ENCODE assay signal across 19 cellular contexts in the genomic region with DNA sequence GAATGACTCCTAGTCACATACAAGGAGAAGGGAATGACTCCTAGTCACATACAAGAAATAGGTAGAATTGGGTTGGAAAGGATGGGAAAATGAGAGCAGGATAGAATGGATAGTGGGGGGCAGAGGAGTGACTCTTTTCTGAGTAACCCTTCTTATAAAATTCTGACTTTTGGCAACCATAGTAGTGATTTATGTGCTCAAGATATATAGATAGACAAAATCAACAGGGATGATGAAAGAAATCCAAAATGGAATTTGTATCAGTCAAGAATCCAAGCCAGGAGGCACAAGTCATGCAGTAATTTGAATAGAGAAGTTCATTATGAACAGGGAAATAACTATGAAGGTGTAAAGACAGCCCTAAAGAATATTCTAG. TPM values are rescaled to one million over a fixed set of nuclear protein-coding genes. Genes with fewer than 3 reads are reported as not detected.
DNase-seq lines count a peak whose midpoint lies in the region; ATAC-seq, FAIRE-seq and TF ChIP-seq lines count a peak whose summit lies in the region.
"Had no signal": no experiment of that assay in that cellular context is flagged by ENCODE, and none has a peak within 500 bp of the region (broad histone marks: within the 10 kb centered on the region; RNA-seq: fewer than 3 reads in every experiment).

No MANE protein-coding gene starts in this region.

- peaks cover 3% of the 10 kb centered on the region; the same call in 1 of the 2 replicates for H3K9me2 ChIP-seq in GM23338 (ENCODE audit: insufficient read depth)

- no peak for TF ChIP-seq CTCF in A549 (IDR thresholded peaks at IDR 0.05)
- no peak for TF ChIP-seq CTCF in GM23338 (conservative IDR thresholded peaks at IDR 0.05; ENCODE audit: low read depth in 2 of 2)
- no peak for TF ChIP-seq CTCF in RWPE2 (IDR thresholded peaks at IDR 0.05; ENCODE audit: poor library complexity, severe bottlenecking)
- TF ChIP-seq CTCF in keratinocyte (optimal IDR thresholded peaks at IDR 0.05 in 1 of 3, IDR thresholded peaks at IDR 0.05 in 1 of 3, conservative IDR thresholded peaks at IDR 0.05 in 1 of 3; ENCODE audit: extremely low read depth in 1 of 3, insufficient read depth in 2 of 3, low read length in 3 of 3), result no peak

- H4K20me1 ChIP-seq in GM23338 (replicated peaks; ENCODE audit: insufficient read depth) (no peaks in the 10 kb centered on the region), keratinocyte (ENCODE audit: control insufficient read depth, extremely low read depth, insufficient read depth, low read length) (no peaks in the 10 kb centered on the region)

- peak overlapping the region; percentile 90; the same call in 1 of the 2 replicates for H2AFZ ChIP-seq in GM23338
- no peak overlapping the region for H2AFZ ChIP-seq in keratinocyte (ENCODE audit: control insufficient read depth, low read length)

- ATAC-seq in A549 (peak; percentile 19 to 35; a peak in 3 of 6 replicates), GM23338 (no peak), RWPE2 (ENCODE audit: low read depth) (no peak)
- ATAC-seq in natural killer cell treated with Interleukin-12 subunit alpha and Interleukin-12 subunit beta and Interleukin-15 and Interleukin-18, amount 100 ng/mL, for 72 hours, result no peak
- ATAC-seq: Right ventricle myocardium inferior had no signal

- no peak for TF ChIP-seq POLR2A in A549 (IDR thresholded peaks at IDR 0.05; ENCODE audit: low read length)

- no peak for TF ChIP-seq RAD21 in A549 (conservative IDR thresholded peaks at IDR 0.05 in 1 of 2, IDR thresholded peaks at IDR 0.05 in 1 of 2)

- FAIRE-seq in A549 (lab: Jason Lieb, UNC) (no peak), keratinocyte (lab: Jason Lieb, UNC) (no peak)

- no peaks in the 10 kb centered on the region for H3F3A ChIP-seq in GM23338 (replicated peaks; ENCODE audit: low read depth)

- POLR2A ChIA-PET in A549 (lab: Yijun Ruan, JAX), result no interaction called here

- H3K36me3 Mint-ChIP-seq in GM23338 (ENCODE audit: low read depth), result no peaks in the 10 kb centered on the region
- no peaks in the 10 kb centered on the region for H3K36me3 Mint-ChIP-seq in natural killer cell treated with Interleukin-12 subunit alpha and Interleukin-12 subunit beta and Interleukin-15 and Interleukin-18, amount 100 ng/mL, for 72 hours

- CTCF ChIA-PET in A549 (lab: Yijun Ruan, JAX), result interaction anchor here (0.5 to 1.0 kb wide), 4 partner anchors 27 to 716 kb away, joined by 3 to 4 read pairs (median 3); no protein-coding TSS in a partner anchor

- H3K27ac Mint-ChIP-seq in GM23338, result no peak overlapping the region
- peak overlapping the region in 1 of 2 donors; percentile 18 for H3K27ac Mint-ChIP-seq in natural killer cell treated with Interleukin-12 subunit alpha and Interleukin-12 subunit beta and Interleukin-15 and Interleukin-18, amount 100 ng/mL, for 72 hours

- H3K27ac ChIP-seq in A549, result peak overlapping the region; percentile 78 to 92
- no peak overlapping the region for H3K27ac ChIP-seq in GM23338 (ENCODE audit: low read depth)
- H3K27ac ChIP-seq in RWPE2 (ENCODE audit: poor library complexity, severe bottlenecking), result peak overlapping the region; percentile 89
- H3K27ac ChIP-seq in keratinocyte (ENCODE audit: control insufficient read depth, insufficient read depth, low read length), result peak overlapping the region; percentile 4

- peaks cover 4% of the 10 kb centered on the region; the same call in 2 of the 3 replicates for H3K4me1 Mint-ChIP-seq in GM23338
- H3K4me1 Mint-ChIP-seq in natural killer cell treated with Interleukin-12 subunit alpha and Interleukin-12 subunit beta and Interleukin-15 and Interleukin-18, amount 100 ng/mL, for 72 hours (ENCODE audit: low read depth in 2 of 2), result no peaks in the 10 kb centered on the region
- H3K4me1 Mint-ChIP-seq: CD8-positive, alpha-beta memory T cell had no signal

- no peaks in the 10 kb centered on the region for H3K79me2 ChIP-seq in GM23338 (replicated peaks; ENCODE audit: insufficient read depth)
- no peaks in the 10 kb centered on the region for H3K79me2 ChIP-seq in keratinocyte (ENCODE audit: control insufficient read depth, insufficient read depth, low read length)

- dilution Hi-C loops in keratinocyte (cut with MboI; ENCODE audit: extremely low pct_ligation_motif_present, low sequenced_read_pairs), result no loop called here

- H3K27me3 ChIP-seq in GM23338 (ENCODE audit: insufficient read depth) (no peaks in the 10 kb centered on the region), RWPE2 (ENCODE audit: insufficient read depth, poor library complexity, severe bottlenecking) (no peaks in the 10 kb centered on the region), keratinocyte (ENCODE audit: control insufficient read depth, extremely low read depth, insufficient read depth, low read length) (no peaks in the 10 kb centered on the region)

- H3K9me3 Mint-ChIP-seq in GM23338, result no peaks in the 10 kb centered on the region
- H3K9me3 Mint-ChIP-seq in natural killer cell treated with Interleukin-12 subunit alpha and Interleukin-12 subunit beta and Interleukin-15 and Interleukin-18, amount 100 ng/mL, for 72 hours, result peaks cover 6% of the 10 kb centered on the region
- H3K9me3 Mint-ChIP-seq: CD8-positive, alpha-beta memory T cell had no signal

- no peaks in the 10 kb centered on the region; the same call in 2 of the 3 replicates for H3K9me3 ChIP-seq in A549
- no peaks in the 10 kb centered on the region for H3K9me3 ChIP-seq in RWPE2 (ENCODE audit: severe bottlenecking)
- no peaks in the 10 kb centered on the region for H3K9me3 ChIP-seq in keratinocyte (ENCODE audit: control insufficient read depth, low read depth, low read length)

- H3K4me2 ChIP-seq in A549, result peak overlapping the region; percentile 63
- no peak overlapping the region for H3K4me2 ChIP-seq in GM23338
- H3K4me2 ChIP-seq in keratinocyte (ENCODE audit: control insufficient read depth, extremely low read depth, insufficient read depth, low read depth, low read length), result no peak overlapping the region

- H3K27me3 Mint-ChIP-seq in GM23338 (ENCODE audit: insufficient read depth, low read depth, poor library complexity), result no peaks in the 10 kb centered on the region
- H3K27me3 Mint-ChIP-seq in natural killer cell treated with Interleukin-12 subunit alpha and Interleukin-12 subunit beta and Interleukin-15 and Interleukin-18, amount 100 ng/mL, for 72 hours, result peaks cover 5 to 18% of the 10 kb centered on the region in 2 donors

- H3K9ac ChIP-seq in keratinocyte (ENCODE audit: control insufficient read depth, extremely low read depth, insufficient read depth, low read length), result no peak overlapping the region

- DNase-seq in A549 (ENCODE audit: low read depth in 1 of 2, low spot score in 1 of 2) (peak in 1 of 2 experiments; percentile 45), GM23338 (ENCODE audit: low spot score) (no peak), RWPE2 (ENCODE audit: low spot score) (no peak), keratinocyte (ENCODE audit: low read depth, low spot score) (no peak), mesenteric fat pad (ENCODE audit: low spot score) (no peak), D341Med (ENCODE audit: low spot score) (no peak)
- DNase-seq in natural killer cell treated with Interleukin-12 subunit alpha and Interleukin-12 subunit beta and Interleukin-15 and Interleukin-18, amount 100 ng/mL, for 72 hours (ENCODE audit: low spot score), result no peak
- DNase-seq: ACHN; C1 segment of cervical spinal cord; CD8-positive, alpha-beta memory T cell; DMS79 treated with DMSO at 0.1 percent for 48 hours; H7; MV-4-11; NCI-H187; NCI-H2107; NCI-H2227 treated with DMSO at 0.1 percent for 48 hours; NCI-H524 treated with DMSO at 0.1 percent for 48 hours; SW 1271 had no signal

- H3K4me3 Mint-ChIP-seq in GM23338, result no peak overlapping the region
- no peak overlapping the region for H3K4me3 Mint-ChIP-seq in natural killer cell treated with Interleukin-12 subunit alpha and Interleukin-12 subunit beta and Interleukin-15 and Interleukin-18, amount 100 ng/mL, for 72 hours
- H3K4me3 Mint-ChIP-seq: CD8-positive, alpha-beta memory T cell had no signal

- 0 out of 5 replicates have a peak, but pooled peaks of 1 of the 2 experiments have one; percentile 7 for TF ChIP-seq EP300 in A549 (IDR thresholded peaks at IDR 0.05)

- H3K4me1 ChIP-seq in A549, result peaks cover 50% of the 10 kb centered on the region
- 0 out of 2 replicates have a peak, but pooled peaks cover 7% of the 10 kb centered on the region for H3K4me1 ChIP-seq in GM23338 (ENCODE audit: insufficient read depth)
- peaks cover 33% of the 10 kb centered on the region for H3K4me1 ChIP-seq in RWPE2 (ENCODE audit: insufficient read depth, poor library complexity, severe bottlenecking)
- peaks cover 39% of the 10 kb centered on the region for H3K4me1 ChIP-seq in keratinocyte (ENCODE audit: control insufficient read depth, extremely low read depth, insufficient read depth, low read length)

- no peaks in the 10 kb centered on the region for H3K36me3 ChIP-seq in GM23338 (ENCODE audit: insufficient read depth)
- H3K36me3 ChIP-seq in RWPE2 (ENCODE audit: low read depth), result no peaks in the 10 kb centered on the region
- no peaks in the 10 kb centered on the region for H3K36me3 ChIP-seq in keratinocyte (ENCODE audit: control insufficient read depth in 2 of 2, extremely low read depth in 1 of 2, insufficient read depth in 2 of 2, low read length in 2 of 2)

- H3K9me1 ChIP-seq in keratinocyte (ENCODE audit: control insufficient read depth, extremely low read depth, insufficient read depth, low read length), result no peaks in the 10 kb centered on the region

- H3K4me3 ChIP-seq in A549 (no peak overlapping the region), GM23338 (no peak overlapping the region), RWPE2 (ENCODE audit: severe bottlenecking) (no peak overlapping the region), keratinocyte (ENCODE audit: control insufficient read depth in 2 of 3, extremely low read depth in 1 of 3, insufficient read depth in 2 of 3, low read depth in 1 of 3, low read length in 3 of 3) (no peak overlapping the region)

RNA-seq across cellular contexts. Expression of gene ADAT2, which starts 41.7 kb away (rescaled TPM):
- polyA plus RNA-seq in A549 (2011; rRNA removed) (5.1 and 7.1 TPM in 2 replicates), A549 (2017; fragmentation: RNase III; extraction: RNeasy Plus Mini Kit Qiagen cat#74134 plus additional on column Dnase treatment) (7.8 to 8.2 TPM (median 8.0 TPM) in 3 replicates), GM23338 (2016; fragmentation: Nextera tagmentation; extraction: Ambion mirVana) (6.9 and 7.4 TPM in 2 replicates), keratinocyte (8.0 to 23.1 TPM (median 14.8 TPM) in 3 replicates)
- polyA plus RNA-seq in A549 (2012; cell fraction: cytosol; rRNA removed), result 2.1 and 2.3 TPM in 2 replicates
- polyA plus RNA-seq in A549 (2012; cell fraction: nucleus; rRNA removed), result 3.6 and 5.0 TPM in 2 replicates
- polyA minus RNA-seq in A549 (2011; rRNA and poly(A)+ RNA removed), result 1.7 and 2.8 TPM in 2 replicates
- 10.8 and 13.7 TPM in 2 replicates for total RNA-seq in GM23338 (2014; rRNA removed; shearing (Covaris generic))
- 9.1 TPM for polyA plus RNA-seq in keratinocyte (2011; ENCODE audit: low read depth)
- 2.6 and 5.1 TPM in 2 replicates for polyA plus RNA-seq in keratinocyte (2011; cell fraction: cytosol; rRNA removed)
- 52.9 and 62.6 TPM in 2 replicates for polyA plus RNA-seq in keratinocyte (2011; cell fraction: nucleus; rRNA removed)
- 6.7 and 9.4 TPM in 2 replicates for polyA plus RNA-seq in keratinocyte (2012; ENCODE audit: low replicate concordance)
- 0.85 to 11.7 TPM (median 7.6 TPM) in 3 replicates for polyA minus RNA-seq in keratinocyte
- polyA minus RNA-seq in keratinocyte (2011; cell fraction: cytosol; rRNA and poly(A)+ RNA removed), result 5.2 TPM
- polyA minus RNA-seq in keratinocyte (2011; cell fraction: nucleus; rRNA and poly(A)+ RNA removed), result 8.8 and 16.8 TPM in 2 replicates
- 8.3 TPM for total RNA-seq in mesenteric fat pad
- 10 to 100 TPM; 11.1 to 26.9 TPM for total RNA-seq in natural killer cell treated with Interleukin-12 subunit alpha and Interleukin-12 subunit beta and Interleukin-15 and Interleukin-18, amount 100 ng/mL, for 72 hours

RNA-seq across cellular contexts. Expression of gene PEX3, which starts 41.8 kb away (rescaled TPM):
- polyA plus RNA-seq in A549 (2011; rRNA removed), result 24.7 and 25.9 TPM in 2 replicates
- 10.3 and 11.2 TPM in 2 replicates for polyA plus RNA-seq in A549 (2012; cell fraction: cytosol; rRNA removed)
- 3.2 and 4.5 TPM in 2 replicates for polyA plus RNA-seq in A549 (2012; cell fraction: nucleus; rRNA removed)
- 14.0 to 15.7 TPM (median 15.1 TPM) in 3 replicates for polyA plus RNA-seq in A549 (2017; fragmentation: RNase III; extraction: RNeasy Plus Mini Kit Qiagen cat#74134 plus additional on column Dnase treatment)
- polyA minus RNA-seq in A549 (2011; rRNA and poly(A)+ RNA removed), result 12.1 and 12.4 TPM in 2 replicates
- total RNA-seq in GM23338 (2014; rRNA removed; shearing (Covaris generic)), result 13.8 and 16.4 TPM in 2 replicates
- polyA plus RNA-seq in GM23338 (2016; fragmentation: Nextera tagmentation; extraction: Ambion mirVana), result 19.4 and 22.7 TPM in 2 replicates
- polyA plus RNA-seq in keratinocyte, result 29.4 to 68.1 TPM (median 67.4 TPM) in 3 replicates
- 23.7 TPM for polyA plus RNA-seq in keratinocyte (2011; ENCODE audit: low read depth)
- polyA plus RNA-seq in keratinocyte (2011; cell fraction: cytosol; rRNA removed), result 21.1 and 41.2 TPM in 2 replicates
- polyA plus RNA-seq in keratinocyte (2011; cell fraction: nucleus; rRNA removed), result 53.1 and 55.4 TPM in 2 replicates
- polyA plus RNA-seq in keratinocyte (2012; ENCODE audit: low replicate concordance), result 23.5 and 25.5 TPM in 2 replicates
- 13.8 to 33.1 TPM (median 22.5 TPM) in 3 replicates for polyA minus RNA-seq in keratinocyte
- 46.0 TPM for polyA minus RNA-seq in keratinocyte (2011; cell fraction: cytosol; rRNA and poly(A)+ RNA removed)
- 33.9 and 55.9 TPM in 2 replicates for polyA minus RNA-seq in keratinocyte (2011; cell fraction: nucleus; rRNA and poly(A)+ RNA removed)
- total RNA-seq in mesenteric fat pad, result 15.4 TPM
- total RNA-seq in natural killer cell treated with Interleukin-12 subunit alpha and Interleukin-12 subunit beta and Interleukin-15 and Interleukin-18, amount 100 ng/mL, for 72 hours, result 10 to 100 TPM; 21.8 to 23.3 TPM

Comparison
In these comparisons a context has a peak if more than half of its experiments do, and no peak if none do; other contexts are left out.
1. ATAC-seq: peak in A549 (2 of 2); none in GM23338 (single experiment), RWPE2 (single experiment) and natural killer cell treated with Interleukin-12 subunit alpha and Interleukin-12 subunit beta and Interleukin-15 and Interleukin-18, amount 100 ng/mL, for 72 hours (0 of 2).